ENCODE assay signal across 7 cellular contexts in genomic region chr3:132303341-132304201, GRCh38. TPM values are rescaled to one million over a fixed set of nuclear protein-coding genes. Genes with fewer than 3 reads are reported as not detected.
"Had no signal": no experiment of that assay in that cellular context is flagged by ENCODE, and none has a peak within 500 bp of the region (broad histone marks: within the 10 kb centered on the region; RNA-seq: fewer than 3 reads in every experiment).

No MANE protein-coding gene starts in this region.

RNA-seq across cellular contexts. Expression of gene ACP3, which starts 13.6 kb away (rescaled TPM):
- total RNA-seq: activated CD4-positive, alpha-beta memory T cell treated with anti-CD3 and anti-CD28 coated beads for 36 hours; activated naive CD4-positive, alpha-beta T cell treated with anti-CD3 and anti-CD28 coated beads for 36 hours; activated naive CD4-positive, alpha-beta T cell treated with anti-CD3 and anti-CD28 coated beads, Interleukin-2, amount 50 U/mL, for 72 hours; activated T-cell treated with anti-CD3 and anti-CD28 coated beads, Interleukin-2, amount 50 U/mL, for 4 hours; activated T-helper 1 cell treated with anti-CD3 and anti-CD28 coated beads, Interleukin-12 subunit alpha, Interleukin-12 subunit beta, Interleukin-2, Interleukin-4 antibody, amounts not matched to agents 30 ng/mL and 10 ng/mL and 1 ng/mL, durations not matched to agents 14 hours and 24 hours and 36 hours; astrocyte; MCF 10A had no signal
